22 cellular contexts compared by ENCODE assay signal in the genomic region with DNA sequence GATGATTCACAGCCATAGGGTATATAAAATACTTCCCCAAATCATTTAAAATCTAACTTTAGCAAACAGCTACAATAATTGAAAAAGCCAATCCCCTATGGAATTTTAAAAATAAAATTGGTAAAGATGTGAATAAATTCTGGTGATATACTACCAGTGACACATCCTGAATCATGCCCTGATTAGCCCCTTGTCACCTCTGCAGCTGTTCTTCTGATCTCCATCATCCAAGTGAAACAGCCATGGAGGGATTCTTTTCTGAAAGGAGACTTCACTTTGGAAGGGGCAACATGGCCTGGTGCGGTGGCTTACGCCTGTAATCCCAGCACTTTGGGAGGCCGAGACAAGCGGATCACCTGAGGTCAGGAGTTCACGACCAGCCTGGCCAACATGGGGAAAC.
"Had no signal": no experiment of that assay in that cellular context is flagged by ENCODE, and none has a peak within 500 bp of the region (broad histone marks: within the 10 kb centered on the region; RNA-seq: fewer than 3 reads in every experiment).

No MANE protein-coding gene starts in this region.

- H3K36me3 Mint-ChIP-seq: mesothelial cell of epicardium had no signal

- ATAC-seq: esophagus mucosa; gastroesophageal sphincter; heart left ventricle; left cardiac atrium; left lung; left ventricle myocardium superior; lower lobe of right lung; mucosa of descending colon; naive thymus-derived CD4-positive, alpha-beta T cell had no signal

- H3K4me1 ChIP-seq: esophagus squamous epithelium, gastroesophageal sphincter, heart left ventricle, lower lobe of right lung had no signal

- H3K4me3 Mint-ChIP-seq: immature natural killer cell; mesothelial cell of epicardium; naive thymus-derived CD4-positive, alpha-beta T cell had no signal

- H3K9me3 Mint-ChIP-seq: immature natural killer cell had no signal

- H3K27ac ChIP-seq: coronary artery, dorsolateral prefrontal cortex, epithelial cell of prostate, esophagus squamous epithelium, gastroesophageal sphincter, heart left ventricle, hepatocyte, left lung, lower lobe of right lung had no signal

- H3K27me3 Mint-ChIP-seq: naive thymus-derived CD4-positive, alpha-beta T cell had no signal

- H3K27me3 ChIP-seq: dorsolateral prefrontal cortex, esophagus squamous epithelium, gastroesophageal sphincter, heart left ventricle, hepatocyte, left lung had no signal

- DNase-seq: cerebellar nuclear complex; dermis blood vessel endothelial cell; dorsolateral prefrontal cortex; effector CD4-positive, alpha-beta T cell; effector memory CD4-positive, alpha-beta T cell; erythroblast; esophagus squamous epithelium; heart left ventricle; immature natural killer cell; islet precursor cell; left cardiac atrium; left ventricle myocardium superior; lower lobe of right lung; mucosa of descending colon had no signal

- H3K27ac Mint-ChIP-seq: immature natural killer cell; mesothelial cell of epicardium; naive thymus-derived CD4-positive, alpha-beta T cell had no signal
